ENCODE assay signal across 8 cellular contexts in the genomic region with DNA sequence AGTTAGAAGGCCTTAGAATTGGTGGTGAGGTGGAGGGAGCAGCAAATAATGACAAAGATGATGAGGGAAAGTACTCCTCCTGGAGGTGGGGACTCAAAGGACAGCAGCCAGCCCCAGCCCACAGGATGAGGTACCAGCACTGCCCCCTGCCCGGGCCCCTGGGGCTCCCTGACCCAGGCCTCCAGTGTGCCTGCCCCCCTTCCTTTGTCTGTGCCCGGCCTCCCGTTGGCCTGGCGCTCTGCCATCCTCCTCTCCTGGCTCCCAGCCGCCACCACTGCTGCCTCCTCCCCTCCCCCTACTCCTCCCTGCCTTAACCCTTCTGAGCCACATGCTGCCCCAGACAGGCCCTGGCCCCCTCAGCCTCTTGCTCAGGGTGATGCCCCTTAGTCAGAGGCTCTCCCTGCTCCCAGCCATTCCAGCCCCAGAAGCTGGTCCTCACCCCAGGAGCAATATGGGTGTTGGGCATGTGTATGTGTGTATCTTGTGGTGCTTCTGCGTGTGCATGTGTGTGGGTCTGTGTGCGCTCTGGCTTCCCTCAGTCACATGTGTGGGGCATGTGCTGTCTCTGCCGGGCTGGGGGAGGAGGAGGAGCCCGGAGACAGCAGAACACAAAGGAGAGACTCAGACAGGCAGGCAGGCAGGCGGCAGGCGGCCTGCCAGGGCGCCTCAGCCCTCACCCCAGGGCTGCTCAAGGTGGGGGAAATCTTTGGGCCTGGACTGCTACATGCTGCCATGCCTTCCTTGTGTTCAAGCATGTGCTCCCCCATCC.
DNase-seq lines count a peak whose midpoint lies in the region; ATAC-seq and TF ChIP-seq lines count a peak whose summit lies in the region.

No MANE protein-coding gene starts in this region.

- H3K9ac ChIP-seq in rectal smooth muscle tissue (ENCODE audit: low read length): no peak overlapping the region

- peaks cover 5% of the 10 kb centered on the region for H3K36me3 Mint-ChIP-seq in T-helper 1 cell treated with Interleukin-12 subunit alpha and Interleukin-12 subunit beta and Interleukin-4 antibody, amounts not matched to agents 30 μg/mL and 1 μg/mL, for 36 hours (ENCODE audit: low read depth)

- peak; percentile 21 for TF ChIP-seq POLR2A in NB4 (IDR thresholded peaks at IDR 0.05; ENCODE audit: extremely low read depth, insufficient read length)
- TF ChIP-seq POLR2A in GM18505 (IDR thresholded peaks at IDR 0.05; ENCODE audit: borderline replicate concordance, extremely low read depth, insufficient read depth, insufficient read length): no peak

- H3K4me1 ChIP-seq in rectal smooth muscle tissue (ENCODE audit: control insufficient read depth, insufficient read depth, low read length): peaks cover 41% of the 10 kb centered on the region

- H3K4me3 Mint-ChIP-seq in T-helper 1 cell treated with Interleukin-12 subunit alpha and Interleukin-12 subunit beta and Interleukin-4 antibody, amounts not matched to agents 30 μg/mL and 1 μg/mL, for 36 hours: peak overlapping the region; percentile 91

- H3K27me3 Mint-ChIP-seq in T-helper 1 cell treated with Interleukin-12 subunit alpha and Interleukin-12 subunit beta and Interleukin-4 antibody, amounts not matched to agents 30 μg/mL and 1 μg/mL, for 36 hours (ENCODE audit: low read depth): no peaks in the 10 kb centered on the region

- in situ Hi-C loops in astrocyte of the cerebellum (cut with HindIII; ENCODE audit: low sequenced_read_pairs): no loop called here

- peaks cover 60% of the 10 kb centered on the region for H3K4me1 Mint-ChIP-seq in T-helper 1 cell treated with Interleukin-12 subunit alpha and Interleukin-12 subunit beta and Interleukin-4 antibody, amounts not matched to agents 30 μg/mL and 1 μg/mL, for 36 hours (ENCODE audit: low read depth)

- H3K4me3 ChIP-seq in NB4 (ENCODE audit: low read depth, low read length) (peak overlapping the region; percentile 71), astrocyte of the cerebellum (ENCODE audit: low read depth, low read length) (peak overlapping the region; percentile 65), rectal smooth muscle tissue (ENCODE audit: low read length) (peak overlapping the region; percentile 94)

- TF ChIP-seq CTCF in NB4 (IDR thresholded peaks at IDR 0.05; ENCODE audit: low read depth, low read length): peak; percentile 35
- peak; percentile 33 for TF ChIP-seq CTCF in astrocyte of the cerebellum (IDR thresholded peaks at IDR 0.05; ENCODE audit: low read depth, low read length, missing control alignments)

- peak overlapping the region; percentile 93 for H3K27ac Mint-ChIP-seq in T-helper 1 cell treated with Interleukin-12 subunit alpha and Interleukin-12 subunit beta and Interleukin-4 antibody, amounts not matched to agents 30 μg/mL and 1 μg/mL, for 36 hours

- no peaks in the 10 kb centered on the region for H3K36me3 ChIP-seq in rectal smooth muscle tissue (ENCODE audit: control insufficient read depth, insufficient read depth, low read length)

- ATAC-seq in GM18505 (IDR thresholded peaks at IDR 0.05; ENCODE audit: unreplicated experiment): no peak
- no peak for ATAC-seq in GM19452 (IDR thresholded peaks at IDR 0.05; ENCODE audit: unreplicated experiment)

- H3K27ac ChIP-seq in rectal smooth muscle tissue (ENCODE audit: low read depth, low read length): peak overlapping the region; percentile 100

- DNase-seq in EL (peak; percentile 77), NB4 (ENCODE audit: low read depth) (peak; percentile 91), astrocyte of the cerebellum (ENCODE audit: low read depth) (no peak), hepatic stellate cell (ENCODE audit: low spot score) (peak; percentile 44)

- no peaks in the 10 kb centered on the region for H3K9me3 Mint-ChIP-seq in T-helper 1 cell treated with Interleukin-12 subunit alpha and Interleukin-12 subunit beta and Interleukin-4 antibody, amounts not matched to agents 30 μg/mL and 1 μg/mL, for 36 hours

- no peaks in the 10 kb centered on the region for H3K27me3 ChIP-seq in rectal smooth muscle tissue (ENCODE audit: control insufficient read depth, insufficient read depth, low read length)
